Comparison of ENCODE assay signal across 28 cellular contexts in the genomic region with DNA sequence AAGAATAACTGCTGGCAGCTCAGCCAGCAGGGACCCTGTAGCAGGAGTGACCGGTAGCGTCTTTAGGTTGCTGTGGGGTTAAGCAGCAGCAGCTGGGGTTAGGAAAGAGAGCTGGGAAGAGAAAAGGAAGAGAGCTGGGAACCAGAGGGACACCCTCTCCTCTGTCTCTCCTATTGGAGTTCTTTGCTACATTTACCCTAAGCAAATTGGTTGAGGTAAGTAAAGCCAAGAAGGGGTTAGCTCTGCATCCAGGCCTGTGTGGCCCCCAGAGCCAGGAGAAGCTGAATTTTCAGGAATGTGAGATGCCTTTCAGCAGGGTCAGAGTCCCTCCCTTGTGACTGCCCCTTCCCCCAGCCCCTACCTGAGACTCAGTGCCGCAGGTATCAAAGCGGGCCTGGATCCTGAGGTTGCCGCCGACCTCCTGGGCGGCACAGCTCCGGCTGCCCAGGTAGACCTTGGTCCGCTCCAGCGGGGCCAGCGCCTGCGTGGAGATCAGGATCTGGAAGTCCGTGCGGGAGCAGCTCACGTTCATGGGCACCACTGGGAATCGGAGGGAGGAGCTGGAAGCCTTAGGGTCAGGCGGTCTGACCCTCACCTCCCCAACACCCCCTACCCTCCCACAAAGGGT. TPM values are rescaled to one million over a fixed set of nuclear protein-coding genes. Genes with fewer than 3 reads are reported as not detected.
DNase-seq lines count a peak whose midpoint lies in the region; ATAC-seq and TF ChIP-seq lines count a peak whose summit lies in the region.
"Had no signal": no experiment of that assay in that cellular context is flagged by ENCODE, and none has a peak within 500 bp of the region (broad histone marks: within the 10 kb centered on the region; RNA-seq: fewer than 3 reads in every experiment).

No MANE protein-coding gene starts in this region.

- WGBS in HUES64, result 74% methylated on average over 15 of the region's 17 CpGs

- H3K4me3 Mint-ChIP-seq in chondrocyte (ENCODE audit: unreplicated experiment) (no peak overlapping the region), nephron (peak overlapping the region; percentile 1 to 7 (median 7))
- H3K4me3 Mint-ChIP-seq in activated T-cell treated with anti-CD3 and anti-CD28 coated beads, Interleukin-2, amount 50 U/mL, for 4 hours, result no peak overlapping the region
- H3K4me3 Mint-ChIP-seq: activated T-helper 17 cell treated with anti-CD3 and anti-CD28 coated beads, Interleukin-2, amount 50 U/mL, for 72 hours; naive B cell had no signal

- H3K27ac ChIP-seq in HUES64 (ENCODE audit: low read depth, low read length) (peak overlapping the region; percentile 82), uterus (peak overlapping the region; percentile 55 to 69)
- H3K27ac ChIP-seq: C4-2B, coronary artery, esophagus muscularis mucosa, Peyer's patch, upper lobe of left lung had no signal

- peaks cover 3% of the 10 kb centered on the region for H3K9me3 Mint-ChIP-seq in chondrocyte (ENCODE audit: low read depth)
- H3K9me3 Mint-ChIP-seq in nephron, result no peaks in the 10 kb centered on the region
- no peaks in the 10 kb centered on the region for H3K9me3 Mint-ChIP-seq in activated T-cell treated with anti-CD3 and anti-CD28 coated beads, Interleukin-2, amount 50 U/mL, for 4 hours
- H3K9me3 Mint-ChIP-seq: activated T-helper 17 cell treated with anti-CD3 and anti-CD28 coated beads, Interleukin-2, amount 50 U/mL, for 72 hours; naive B cell had no signal

- H3K27ac Mint-ChIP-seq in chondrocyte (ENCODE audit: unreplicated experiment) (peak overlapping the region; percentile 81), nephron (peak overlapping the region; percentile 74 to 93 (median 78))
- H3K27ac Mint-ChIP-seq: activated T-helper 17 cell treated with anti-CD3 and anti-CD28 coated beads, Interleukin-2, amount 50 U/mL, for 72 hours had no signal

- no peak for TF ChIP-seq POLR2A in uterus (IDR thresholded peaks at IDR 0.05)

- peaks cover 38% of the 10 kb centered on the region for H3K4me1 Mint-ChIP-seq in chondrocyte (ENCODE audit: low read depth)
- peaks cover 34% of the 10 kb centered on the region for H3K4me1 Mint-ChIP-seq in nephron
- H3K4me1 Mint-ChIP-seq in activated T-cell treated with anti-CD3 and anti-CD28 coated beads, Interleukin-2, amount 50 U/mL, for 4 hours (ENCODE audit: low read depth), result no peaks in the 10 kb centered on the region
- H3K4me1 Mint-ChIP-seq: activated T-helper 17 cell treated with anti-CD3 and anti-CD28 coated beads, Interleukin-2, amount 50 U/mL, for 72 hours; naive B cell had no signal

- H3K36me3 ChIP-seq in HUES64 (ENCODE audit: insufficient read depth, low read length) (no peaks in the 10 kb centered on the region), uterus (no peaks in the 10 kb centered on the region)
- H3K36me3 ChIP-seq: esophagus muscularis mucosa, ovary, Peyer's patch, upper lobe of left lung had no signal

- H3K9me3 ChIP-seq in HUES64 (ENCODE audit: insufficient read depth, low read depth, low read length), result no peaks in the 10 kb centered on the region
- H3K9me3 ChIP-seq in uterus, result no peaks in the 10 kb centered on the region
- H3K9me3 ChIP-seq: esophagus muscularis mucosa, ovary, Peyer's patch, upper lobe of left lung had no signal

- intact Hi-C loops in uterus (cut with DNase I; ENCODE audit: low total_unique reads), result no loop called here

- H3K9ac ChIP-seq in HUES64 (ENCODE audit: low read depth, low read length), result peak overlapping the region; percentile 62; the same call in 1 of the 2 replicates

- H3K36me3 Mint-ChIP-seq in chondrocyte (ENCODE audit: low read depth) (no peaks in the 10 kb centered on the region), nephron (ENCODE audit: low read depth) (no peaks in the 10 kb centered on the region)
- no peaks in the 10 kb centered on the region for H3K36me3 Mint-ChIP-seq in activated T-cell treated with anti-CD3 and anti-CD28 coated beads, Interleukin-2, amount 50 U/mL, for 4 hours (ENCODE audit: insufficient read depth)
- H3K36me3 Mint-ChIP-seq: naive B cell had no signal

- H3K27me3 Mint-ChIP-seq in chondrocyte (ENCODE audit: low read depth) (no peaks in the 10 kb centered on the region), nephron (ENCODE audit: low read depth) (no peaks in the 10 kb centered on the region)
- no peaks in the 10 kb centered on the region for H3K27me3 Mint-ChIP-seq in activated T-cell treated with anti-CD3 and anti-CD28 coated beads, Interleukin-2, amount 50 U/mL, for 4 hours (ENCODE audit: low read depth)
- H3K27me3 Mint-ChIP-seq: activated T-helper 17 cell treated with anti-CD3 and anti-CD28 coated beads, Interleukin-2, amount 50 U/mL, for 72 hours had no signal

- ATAC-seq in activated T-cell treated with anti-CD3 and anti-CD28 coated beads, Interleukin-2, amount 50 U/mL, for 4 hours, result no peak
- no peak for ATAC-seq in HG02610 (IDR thresholded peaks at IDR 0.05; ENCODE audit: unreplicated experiment)
- ATAC-seq: activated CD4-positive, CD25-positive, alpha-beta regulatory T cell treated with anti-CD3 and anti-CD28 coated beads, Interleukin-2, amount 50 U/mL, for 24 hours; activated T-helper 17 cell treated with anti-CD3 and anti-CD28 coated beads, Interleukin-2, amount 50 U/mL, for 72 hours; left cardiac atrium had no signal

- DNase-seq in chondrocyte (ENCODE audit: low spot score) (no peak), uterus (no peak)
- DNase-seq in stimulated activated naive CD4-positive, alpha-beta T cell (lab: John Stamatoyannopoulos, UW), result no peak
- DNase-seq in activated T-cell treated with anti-CD3 and anti-CD28 coated beads, Interleukin-2, amount 50 U/mL, for 4 hours, result no peak
- DNase-seq: activated CD4-positive, alpha-beta T cell treated with anti-CD3 and anti-CD28 coated beads, Interleukin-2, amount 50 U/mL, for 48 hours; activated naive CD4-positive, alpha-beta T cell treated with anti-CD3 and anti-CD28 coated beads, Interleukin-2, amount 50 U/mL, for 16 hours; amygdala; Calu3; foreskin melanocyte; GOT3; left cardiac atrium; naive B cell; NCI-H1092; NCI-H187; NCI-H526; ovary; Peyer's patch; T-helper 1 cell; upper lobe of left lung had no signal

- TF ChIP-seq CTCF in chondrocyte (IDR thresholded peaks at IDR 0.05) (no peak), nephron (IDR thresholded peaks at IDR 0.05; ENCODE audit: unreplicated experiment in 3 of 3) (no peak), uterus (IDR thresholded peaks at IDR 0.05) (no peak)

- H3K4me1 ChIP-seq in HUES64 (ENCODE audit: insufficient read depth, low read length), result peaks cover 34% of the 10 kb centered on the region
- H3K4me1 ChIP-seq in uterus, result no peaks in the 10 kb centered on the region
- H3K4me1 ChIP-seq: esophagus muscularis mucosa, Peyer's patch, upper lobe of left lung had no signal

- H3K27me3 ChIP-seq in HUES64 (ENCODE audit: insufficient read depth, low read length) (no peaks in the 10 kb centered on the region), uterus (no peaks in the 10 kb centered on the region)
- H3K27me3 ChIP-seq: esophagus muscularis mucosa, ovary, Peyer's patch, upper lobe of left lung had no signal

- no peak overlapping the region for H3K4me3 ChIP-seq in HUES64 (ENCODE audit: low read length)
- no peak overlapping the region for H3K4me3 ChIP-seq in uterus
- H3K4me3 ChIP-seq: coronary artery, esophagus muscularis mucosa, ovary, Peyer's patch, upper lobe of left lung had no signal

RNA-seq across cellular contexts. Expression of a gene that starts 16.4 kb away (rescaled TPM):
- polyA plus RNA-seq in HUES64 (2013, experiment 1 of 2), result not detected
- not detected for polyA plus RNA-seq in HUES64 (2013, experiment 2 of 2)
- total RNA-seq in chondrocyte, result not detected in 3 replicates
- under 1 TPM in 2 of 4 donors, not detected in 2; 0.18 to 0.28 TPM for total RNA-seq in uterus
- total RNA-seq in activated T-cell treated with anti-CD3 and anti-CD28 coated beads, Interleukin-2, amount 50 U/mL, for 4 hours, result not detected
- total RNA-seq: Calu3, left cardiac atrium, Peyer's patch, renal cortical epithelial cell, upper lobe of left lung had no signal

Comparison
In these comparisons a context has a peak if more than half of its experiments do, and no peak if none do; other contexts are left out.
1. H3K4me3 Mint-ChIP-seq: peak in nephron (3 of 3); none in chondrocyte (single experiment) and activated T-cell treated with anti-CD3 and anti-CD28 coated beads, Interleukin-2, amount 50 U/mL, for 4 hours (single experiment).